In genomic region chr6:379367-380181, GRCh38 we compare ENCODE assay signal across 12 cellular contexts. TPM values are rescaled to one million over a fixed set of nuclear protein-coding genes. Genes with fewer than 3 reads are reported as not detected.
DNase-seq lines count a peak whose midpoint lies in the region; ATAC-seq, FAIRE-seq and TF ChIP-seq lines count a peak whose summit lies in the region.
"Had no signal": no experiment of that assay in that cellular context is flagged by ENCODE, and none has a peak within 500 bp of the region (broad histone marks: within the 10 kb centered on the region; RNA-seq: fewer than 3 reads in every experiment).

No MANE protein-coding gene starts in this region.

- H3K4me1 Mint-ChIP-seq in CD14-positive monocyte: peaks cover 25% of the 10 kb centered on the region

- intact Hi-C loops in CD14-positive monocyte (cut with micrococcal nuclease): no loop called here

- H3K27me3 Mint-ChIP-seq in CD14-positive monocyte (ENCODE audit: low read depth in 3 of 3): peaks cover 19 to 41% (median 32%) of the 10 kb centered on the region in 3 donors

- no peak for FAIRE-seq in frontal cortex (lab: Jason Lieb, UNC)

- H3K27ac Mint-ChIP-seq in CD14-positive monocyte: no peak overlapping the region

- no peaks in the 10 kb centered on the region for H3K36me3 Mint-ChIP-seq in CD14-positive monocyte

- peaks cover 0 to 25% (median 1%) of the 10 kb centered on the region in 7 donors for H3K9me3 Mint-ChIP-seq in CD14-positive monocyte

- no peak overlapping the region for H3K4me3 Mint-ChIP-seq in CD14-positive monocyte

- peak; percentile 51 for ATAC-seq in GM18508 (IDR thresholded peaks at IDR 0.05; ENCODE audit: insufficient read depth, unreplicated experiment)
- ATAC-seq in GM21786 (IDR thresholded peaks at IDR 0.05; ENCODE audit: unreplicated experiment): peak; percentile 39
- peak; percentile 54 for ATAC-seq in HG03571 (IDR thresholded peaks at IDR 0.05; ENCODE audit: unreplicated experiment)
- ATAC-seq in omental fat pad (ENCODE audit: low FRiP score): no peak
- ATAC-seq: activated CD4-positive, CD25-positive, alpha-beta regulatory T cell treated with anti-CD3 and anti-CD28 coated beads, Interleukin-2, amount 50 U/mL, for 24 hours had no signal

- TF ChIP-seq CTCF in CD14-positive monocyte (IDR thresholded peaks at IDR 0.05) (no peak), omental fat pad (IDR thresholded peaks at IDR 0.05) (no peak)

- DNase-seq in mesenteric fat pad (ENCODE audit: low spot score) (peak; percentile 90), CD14-positive monocyte (ENCODE audit: low spot score) (no peak), D341Med (ENCODE audit: low spot score) (no peak), frontal cortex (ENCODE audit: low spot score in 2 of 2) (no peak), omental fat pad (ENCODE audit: low spot score) (no peak)
- DNase-seq: GOT3, NCI-H2227 treated with DMSO at 0.1 percent for 48 hours had no signal

RNA-seq across cellular contexts. Expression of gene IRF4, which starts 12.0 kb away (rescaled TPM):
- total RNA-seq in mesenteric fat pad: 6.3 TPM
- 1 to 10 TPM; 3.0 to 6.4 TPM for polyA plus RNA-seq in CD14-positive monocyte
- not detected for total RNA-seq in frontal cortex
- total RNA-seq in omental fat pad: 1 to 10 TPM; 3.5 to 5.8 (median 4.1) TPM
- total RNA-seq: cardiac muscle cell had no signal
- polyA plus RNA-seq: cardiac muscle cell had no signal
